Comparison of ENCODE assay signal across 14 cellular contexts in genomic region chr18:68564348-68564747, GRCh38.
"Had no signal": no experiment of that assay in that cellular context is flagged by ENCODE, and none has a peak within 500 bp of the region (broad histone marks: within the 10 kb centered on the region; RNA-seq: fewer than 3 reads in every experiment).

No MANE protein-coding gene starts in this region.

- ATAC-seq: activated CD8-positive, alpha-beta T cell treated with anti-CD3 and anti-CD28 coated beads, Interleukin-2, amount 10 ng/mL, durations not matched to agents 7 days and 5 days; activated naive CD8-positive, alpha-beta T cell treated with anti-CD3 and anti-CD28 coated beads, Interleukin-2, amount 50 U/mL, for 24 hours; heart left ventricle; psoas muscle; right lobe of liver; stimulated activated naive B cell treated with anti-CD40 and anti-IgM and Interleukin-4, amounts not matched to agents 10 μg/mL and 1 μg/mL and 100 μg/mL, for 72 hours had no signal

- H3K9me3 ChIP-seq: colonic mucosa, heart left ventricle, psoas muscle, right lobe of liver had no signal

- H3K4me1 ChIP-seq: colonic mucosa, heart left ventricle, psoas muscle, right lobe of liver had no signal

- H3K36me3 ChIP-seq: cardiac muscle cell, colonic mucosa, heart left ventricle, right lobe of liver, WERI-Rb-1 had no signal

- DNase-seq: activated CD4-positive, alpha-beta T cell treated with anti-CD3 and anti-CD28 coated beads for 4 hours; activated CD8-positive, alpha-beta memory T cell treated with anti-CD3 and anti-CD28 coated beads, Interleukin-2, amount 50 U/mL, for 48 hours; activated CD8-positive, alpha-beta T cell treated with anti-CD3 and anti-CD28 coated beads, Interleukin-2, amount 10 ng/mL, durations not matched to agents 7 days and 5 days; activated naive CD4-positive, alpha-beta T cell treated with Interleukin-2 at 50 U/mL for 16 hours; activated naive CD8-positive, alpha-beta T cell treated with anti-CD3 and anti-CD28 coated beads, Interleukin-2, amount 50 U/mL, for 24 hours; colonic mucosa; heart left ventricle; nephron progenitor cell; psoas muscle; right lobe of liver; stimulated activated naive B cell treated with anti-CD40 and anti-IgM and Interleukin-4, amounts not matched to agents 10 μg/mL and 1 μg/mL and 100 μg/mL, for 72 hours; substantia nigra; WERI-Rb-1 had no signal

- H3K27ac ChIP-seq: cardiac muscle cell, colonic mucosa, heart left ventricle, psoas muscle, right lobe of liver, WERI-Rb-1 had no signal

- H3K27me3 ChIP-seq: cardiac muscle cell, colonic mucosa, heart left ventricle, right lobe of liver had no signal

- H3K4me3 ChIP-seq: cardiac muscle cell, colonic mucosa, heart left ventricle, psoas muscle, right lobe of liver had no signal
